27 cellular contexts compared by ENCODE assay signal in genomic region chr10:34161948-34162347, GRCh38.
"Had no signal": no experiment of that assay in that cellular context is flagged by ENCODE, and none has a peak within 500 bp of the region (broad histone marks: within the 10 kb centered on the region; RNA-seq: fewer than 3 reads in every experiment).

No MANE protein-coding gene starts in this region.

- FAIRE-seq: islet of Langerhans, kidney had no signal

- H3K36me3 ChIP-seq: left lung, lower lobe of right lung, neural progenitor cell, neutrophil, right atrium auricular region, right lobe of liver, uterus had no signal

- H3K27me3 ChIP-seq: left lung, neural progenitor cell, neutrophil, right atrium auricular region, right lobe of liver, tibial nerve, uterus had no signal

- ATAC-seq: left colon; left lung; lower lobe of right lung; natural killer cell; right lobe of liver; stimulated activated memory B cell treated with anti-CD40 and anti-IgM and Interleukin-4, amounts not matched to agents 10 μg/mL and 1 μg/mL and 100 μg/mL, for 72 hours; stimulated activated naive CD8-positive, alpha-beta T cell treated with anti-CD3 and anti-CD28 coated beads, Interleukin-15, amount 100 ng/mL, for 72 hours had no signal

- H3K9me3 ChIP-seq: left lung, lower lobe of right lung, neutrophil, right atrium auricular region, right lobe of liver, tibial nerve, uterus had no signal

- H3K4me1 ChIP-seq: left lung, lower lobe of right lung had no signal

- DNase-seq: immature natural killer cell; kidney; left colon; left lung; lower lobe of right lung; mammary epithelial cell; mesenchymal stem cell; naive B cell; natural killer cell; nephron progenitor cell; occipital lobe; right lobe of liver; stimulated activated CD4-positive, alpha-beta T cell treated with anti-CD3 and anti-CD28 coated beads, Interleukin-1b, Interleukin-23, amount 100 ng/mL, for 48 hours; stimulated activated CD4-positive, alpha-beta T cell treated with anti-CD3 and anti-CD28 coated beads, Interleukin-2, amount 100 ng/mL, for 48 hours; stimulated activated CD4-positive, alpha-beta T cell treated with anti-CD3 and anti-CD28 coated beads, Interleukin-4, amount 100 ng/mL, for 4 hours; stimulated activated CD8-positive, alpha-beta memory T cell treated with anti-CD3 and anti-CD28 coated beads, Interleukin-4, amount 100 ng/mL, for 48 hours; stimulated activated naive CD4-positive, alpha-beta T cell treated with Interleukin-2 at 50 U/mL for 16 hours; stimulated activated naive CD8-positive, alpha-beta T cell treated with anti-CD3 and anti-CD28 coated beads, Interleukin-15, amount 100 ng/mL, for 72 hours; substantia nigra; uterus had no signal

- H3K27ac ChIP-seq: left lung, lower lobe of right lung, neural progenitor cell, neutrophil, right atrium auricular region, right lobe of liver, tibial nerve, uterus had no signal

- H3K4me3 ChIP-seq: left lung, lower lobe of right lung, neural progenitor cell, right atrium auricular region, right lobe of liver, smooth muscle cell, tibial nerve, uterus had no signal
